Comparison of ENCODE assay signal across 8 cellular contexts in genomic region chr15:57118013-57118799, GRCh38.
A peak's percentile ranks its signal among the peaks of the same experiment; 100 is the strongest.
DNase-seq lines count a peak whose midpoint lies in the region; ATAC-seq lines count a peak whose summit lies in the region.

No MANE protein-coding gene starts in this region.

- DNase-seq in NCI-H226: peak; percentile 12
- peak; percentile 79 for DNase-seq in dermis blood vessel endothelial cell
- peak; percentile 9 for DNase-seq in myocyte (ENCODE audit: low read depth)
- DNase-seq in stimulated activated naive CD4-positive, alpha-beta T cell treated with Interleukin-2 at 50 U/mL for 16 hours (lab: John Stamatoyannopoulos, UW): no peak
- no peak for DNase-seq in activated T-cell treated with anti-CD3 and anti-CD28 coated beads for 4 hours

- ATAC-seq in GM18498 (IDR thresholded peaks at IDR 0.05; ENCODE audit: unreplicated experiment) (peak; percentile 63), GM18520 (IDR thresholded peaks at IDR 0.05; ENCODE audit: unreplicated experiment) (no peak), HG03139 (IDR thresholded peaks at IDR 0.05; ENCODE audit: unreplicated experiment) (no peak)

Comparison
In these comparisons a context has a peak if more than half of its experiments do, and no peak if none do; other contexts are left out.
1. DNase-seq: peak in NCI-H226 (single experiment), dermis blood vessel endothelial cell (single experiment) and myocyte (single experiment); none in stimulated activated naive CD4-positive, alpha-beta T cell treated with Interleukin-2 at 50 U/mL for 16 hours (single experiment) and activated T-cell treated with anti-CD3 and anti-CD28 coated beads for 4 hours (single experiment).